In the genomic region with DNA sequence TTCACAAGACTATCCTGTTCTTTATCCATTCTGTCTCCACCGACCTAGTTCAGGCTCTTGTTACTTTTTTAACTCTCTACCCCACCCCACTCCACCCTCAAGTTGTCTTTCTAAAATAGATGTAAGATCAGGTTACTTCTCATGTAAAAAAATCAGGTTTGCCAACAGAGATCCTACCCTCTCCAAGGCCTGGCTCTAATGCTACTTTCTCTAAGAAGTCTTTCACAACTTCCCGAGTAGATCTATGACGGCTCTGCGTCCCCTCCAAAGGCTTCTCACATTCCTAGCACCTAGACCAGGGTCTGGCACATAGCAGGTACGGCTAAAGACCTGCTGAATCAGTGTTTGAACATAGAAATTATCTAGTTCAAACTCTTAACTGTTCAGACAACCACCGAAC, we compare ENCODE assay signal across 21 cellular contexts.
"Had no signal": no experiment of that assay in that cellular context is flagged by ENCODE, and none has a peak within 500 bp of the region (broad histone marks: within the 10 kb centered on the region; RNA-seq: fewer than 3 reads in every experiment).

No MANE protein-coding gene starts in this region.

- H3K9me3 Mint-ChIP-seq: activated CD4-positive, alpha-beta memory T cell treated with anti-CD3 and anti-CD28 coated beads, Interleukin-2, amount 10 ng/mL, durations not matched to agents 7 days and 5 days; activated naive CD4-positive, alpha-beta T cell treated with anti-CD3 and anti-CD28 coated beads, Interleukin-2, amount 50 U/mL, for 72 hours; activated T-cell treated with anti-CD3 and anti-CD28 coated beads, Interleukin-2, amount 50 U/mL, for 24 hours; mesothelial cell of epicardium; neural crest cell had no signal

- FAIRE-seq: colon, TTC549 had no signal

- H3K4me3 Mint-ChIP-seq: activated CD4-positive, alpha-beta memory T cell treated with anti-CD3 and anti-CD28 coated beads, Interleukin-2, amount 10 ng/mL, durations not matched to agents 7 days and 5 days; activated T-cell treated with anti-CD3 and anti-CD28 coated beads, Interleukin-2, amount 50 U/mL, for 24 hours; mesothelial cell of epicardium; neural crest cell had no signal

- DNase-seq: activated CD4-positive, alpha-beta memory T cell treated with anti-CD3 and anti-CD28 coated beads, Interleukin-2, amount 10 ng/mL, durations not matched to agents 7 days and 5 days; activated CD4-positive, alpha-beta T cell treated with anti-CD3 and anti-CD28 coated beads for 48 hours; activated effector memory CD4-positive, alpha-beta T cell treated with Interleukin-2 at 50 U/mL for 16 hours; activated T-cell treated with anti-CD3 and anti-CD28 coated beads, Interleukin-2, amount 50 U/mL, for 24 hours; amniotic stem cell; caudate nucleus; dorsolateral prefrontal cortex; foreskin melanocyte; hypothalamus; left lung; right cardiac atrium; stimulated activated CD4-positive, alpha-beta T cell treated with anti-CD3 and anti-CD28 coated beads, Interleukin-2, amount 100 ng/mL, for 48 hours; stomach; trophoblast cell had no signal

- ATAC-seq: activated naive CD4-positive, alpha-beta T cell treated with anti-CD3 and anti-CD28 coated beads, Interleukin-2, amount 50 U/mL, for 72 hours; left lung; right cardiac atrium had no signal

- H3K27me3 Mint-ChIP-seq: activated CD4-positive, alpha-beta memory T cell treated with anti-CD3 and anti-CD28 coated beads, Interleukin-2, amount 10 ng/mL, durations not matched to agents 7 days and 5 days; activated T-cell treated with anti-CD3 and anti-CD28 coated beads, Interleukin-2, amount 50 U/mL, for 24 hours had no signal

- H3K4me3 ChIP-seq: dorsolateral prefrontal cortex, left lung, prostate gland, skin epidermis, stomach had no signal

- H3K4me1 Mint-ChIP-seq: mesothelial cell of epicardium, neural crest cell had no signal

- H3K27ac Mint-ChIP-seq: activated CD4-positive, alpha-beta memory T cell treated with anti-CD3 and anti-CD28 coated beads, Interleukin-2, amount 10 ng/mL, durations not matched to agents 7 days and 5 days; activated T-cell treated with anti-CD3 and anti-CD28 coated beads, Interleukin-2, amount 50 U/mL, for 24 hours; mesothelial cell of epicardium had no signal

- H3K9me3 ChIP-seq: left lung, prostate gland, stomach had no signal

- H3K4me1 ChIP-seq: left lung, prostate gland, stomach had no signal

- H3K27me3 ChIP-seq: dorsolateral prefrontal cortex, left lung, stomach had no signal

- H3K27ac ChIP-seq: left lung, prostate gland, skin epidermis, stomach had no signal
